26 cellular contexts compared by ENCODE assay signal in the genomic region with DNA sequence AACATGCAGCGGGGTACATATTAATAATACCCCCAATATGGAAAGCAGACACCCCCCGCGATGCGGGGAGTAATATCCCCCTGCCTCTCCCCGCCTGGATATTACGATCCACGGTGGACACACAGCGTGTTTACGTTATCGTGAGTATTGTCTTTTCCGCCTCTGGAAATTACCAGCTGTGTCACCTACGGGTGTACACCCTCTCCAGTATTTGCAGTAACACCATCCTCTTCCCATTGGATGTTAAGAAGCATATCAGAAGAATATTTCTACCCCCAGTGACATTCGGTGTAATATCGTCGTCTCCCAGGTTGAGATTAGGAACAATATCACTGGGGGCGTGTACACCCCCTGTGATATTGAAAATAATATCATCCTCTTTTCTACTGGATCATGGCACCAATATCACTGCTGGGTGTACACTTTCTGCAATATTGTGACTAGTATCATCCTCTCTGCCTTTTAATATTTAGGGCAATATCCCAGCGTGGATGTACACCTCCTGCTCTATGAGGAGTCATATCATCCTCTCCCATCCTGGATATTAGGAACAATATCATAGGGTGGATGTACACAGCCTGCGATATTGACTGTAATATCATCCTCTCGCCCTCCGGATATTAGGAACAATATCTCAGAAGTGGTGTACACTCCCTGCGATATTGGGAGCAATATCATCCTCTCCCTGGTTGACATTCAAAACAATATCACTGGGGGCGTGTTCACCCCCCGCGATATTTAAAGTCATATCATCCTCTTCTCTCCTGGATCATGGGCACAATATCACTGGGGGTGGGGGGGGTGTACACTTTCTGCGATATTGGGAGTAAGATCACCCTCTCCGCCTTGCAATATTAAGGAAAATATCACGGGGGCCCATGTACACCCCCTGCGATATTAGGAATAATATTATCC. TPM values are rescaled to one million over a fixed set of nuclear protein-coding genes. Genes with fewer than 3 reads are reported as not detected.
DNase-seq lines count a peak whose midpoint lies in the region; ATAC-seq and TF ChIP-seq lines count a peak whose summit lies in the region.
"Had no signal": no experiment of that assay in that cellular context is flagged by ENCODE, and none has a peak within 500 bp of the region (broad histone marks: within the 10 kb centered on the region; RNA-seq: fewer than 3 reads in every experiment).

No MANE protein-coding gene starts in this region.

- no peaks in the 10 kb centered on the region for H3K4me1 ChIP-seq in DND-41 (ENCODE audit: insufficient read depth, low read length)
- H3K4me1 ChIP-seq: heart right ventricle had no signal

- DNase-seq in activated CD8-positive, alpha-beta memory T cell treated with anti-CD3 and anti-CD28 coated beads, Interleukin-2, amount 10 ng/mL, durations not matched to agents 7 days and 5 days = peak; percentile 54
- DNase-seq in activated CD8-positive, alpha-beta memory T cell treated with anti-CD3 and anti-CD28 coated beads for 24 hours = no peak
- no peak for DNase-seq in DND-41
- peak; percentile 48 for DNase-seq in activated CD4-positive, alpha-beta memory T cell treated with anti-CD3 and anti-CD28 coated beads for 36 hours
- DNase-seq in left colon = no peak
- DNase-seq in germinal center (ENCODE audit: low spot score) = no peak
- no peak for DNase-seq in A172 (ENCODE audit: low spot score)
- DNase-seq in NCI-H2227 (lab: John Stamatoyannopoulos, UW; ENCODE audit: unreplicated experiment) = no peak
- DNase-seq: amniotic stem cell; effector CD4-positive, alpha-beta T cell; foreskin fibroblast; GOT3; heart right ventricle; mesenchymal stem cell; MV-4-11; NCI-H146; NCI-H510A treated with DMSO at 0.1 percent for 48 hours; ovary; RPMI8226; stimulated activated CD4-positive, alpha-beta T cell treated with anti-CD3 and anti-CD28 coated beads, Interleukin-2, amount 100 ng/mL, for 48 hours; thyroid gland had no signal

- POLR2A ChIA-PET in activated CD4-positive, alpha-beta memory T cell treated with anti-CD3 and anti-CD28 coated beads for 36 hours (lab: Charles Lee) = no interaction called here

- no peak overlapping the region for H2AFZ ChIP-seq in DND-41 (ENCODE audit: low read depth, low read length)

- intact Hi-C loops in activated CD4-positive, alpha-beta memory T cell treated with anti-CD3 and anti-CD28 coated beads for 36 hours (cut with micrococcal nuclease) = loop anchor here (1.0 to 5.0 kb wide), 3 partner anchors 20 to 82 kb away; a partner anchor contains a TSS
- intact Hi-C loops in left colon (cut with DNase I, micrococcal nuclease) = no loop called here

- ATAC-seq in activated CD8-positive, alpha-beta memory T cell treated with anti-CD3 and anti-CD28 coated beads, Interleukin-2, amount 10 ng/mL, durations not matched to agents 7 days and 5 days = peak; percentile 59
- ATAC-seq in DND-41 (ENCODE audit: insufficient read depth, low read depth) (0 out of 3 replicates have a peak, but pooled peaks have one; percentile 25), left colon (peak; percentile 35)
- ATAC-seq: heart right ventricle; left lobe of liver; stimulated activated memory B cell treated with anti-CD40 and anti-IgM and Interleukin-4, amounts not matched to agents 10 μg/mL and 1 μg/mL and 100 μg/mL, for 72 hours had no signal

- no peaks in the 10 kb centered on the region for H4K20me1 ChIP-seq in DND-41 (ENCODE audit: insufficient read depth, low read length)

- H3K9ac ChIP-seq in DND-41 (ENCODE audit: low read depth, low read length) = no peak overlapping the region

- H3K27me3 ChIP-seq in DND-41 (ENCODE audit: insufficient read depth, low read length, poor library complexity) = no peaks in the 10 kb centered on the region
- H3K27me3 ChIP-seq: ovary, thyroid gland had no signal

- no peak overlapping the region for H3K27ac Mint-ChIP-seq in activated CD8-positive, alpha-beta memory T cell treated with anti-CD3 and anti-CD28 coated beads, Interleukin-2, amount 10 ng/mL, durations not matched to agents 7 days and 5 days
- H3K27ac Mint-ChIP-seq in activated CD4-positive, alpha-beta memory T cell treated with anti-CD3 and anti-CD28 coated beads for 36 hours = peak overlapping the region; percentile 46
- H3K27ac Mint-ChIP-seq: nephron; stimulated activated memory B cell treated with anti-CD40 and anti-IgM and Interleukin-4, amounts not matched to agents 10 μg/mL and 1 μg/mL and 100 μg/mL, for 72 hours had no signal

- no peak overlapping the region for H3K27ac ChIP-seq in DND-41 (ENCODE audit: low read length)
- H3K27ac ChIP-seq: C4-2B, heart right ventricle, ovary, SK-N-MC, thyroid gland had no signal

- TF ChIP-seq CTCF in DND-41 (IDR thresholded peaks at IDR 0.05; ENCODE audit: borderline replicate concordance, extremely low read depth, low read length, poor library complexity, severe bottlenecking) = no peak

- CTCF ChIA-PET in activated CD8-positive, alpha-beta memory T cell treated with anti-CD3 and anti-CD28 coated beads, Interleukin-2, amount 10 ng/mL, durations not matched to agents 7 days and 5 days (lab: Charles Lee) = interaction anchor here (1.0 to 1.4 kb wide), 2 partner anchors 12 to 82 kb away, joined by 4 read pairs; no protein-coding TSS in a partner anchor
- CTCF ChIA-PET in activated CD4-positive, alpha-beta memory T cell treated with anti-CD3 and anti-CD28 coated beads for 36 hours (lab: Charles Lee) = interaction anchor here (0.9 kb wide), 1 partner anchor 84 kb away, joined by 3 read pairs; no protein-coding TSS in a partner anchor

- H3K9me3 ChIP-seq in DND-41 (ENCODE audit: insufficient read depth, low read length, severe bottlenecking) = no peaks in the 10 kb centered on the region
- H3K9me3 ChIP-seq: heart right ventricle, ovary, thyroid gland had no signal

- H3K9me3 Mint-ChIP-seq in activated CD8-positive, alpha-beta memory T cell treated with anti-CD3 and anti-CD28 coated beads, Interleukin-2, amount 10 ng/mL, durations not matched to agents 7 days and 5 days (ENCODE audit: low read depth) = no peaks in the 10 kb centered on the region
- no peaks in the 10 kb centered on the region for H3K9me3 Mint-ChIP-seq in activated CD4-positive, alpha-beta memory T cell treated with anti-CD3 and anti-CD28 coated beads for 36 hours
- H3K9me3 Mint-ChIP-seq: nephron; stimulated activated memory B cell treated with anti-CD40 and anti-IgM and Interleukin-4, amounts not matched to agents 10 μg/mL and 1 μg/mL and 100 μg/mL, for 72 hours had no signal

- H3K4me3 Mint-ChIP-seq in activated CD8-positive, alpha-beta memory T cell treated with anti-CD3 and anti-CD28 coated beads, Interleukin-2, amount 10 ng/mL, durations not matched to agents 7 days and 5 days = no peak overlapping the region
- H3K4me3 Mint-ChIP-seq in activated CD4-positive, alpha-beta memory T cell treated with anti-CD3 and anti-CD28 coated beads for 36 hours = no peak overlapping the region
- H3K4me3 Mint-ChIP-seq: nephron; stimulated activated memory B cell treated with anti-CD40 and anti-IgM and Interleukin-4, amounts not matched to agents 10 μg/mL and 1 μg/mL and 100 μg/mL, for 72 hours had no signal

- H3K4me2 ChIP-seq in DND-41 (ENCODE audit: insufficient read depth, low read length) = no peak overlapping the region

- H3K79me2 ChIP-seq in DND-41 (ENCODE audit: insufficient read depth, low read length) = no peaks in the 10 kb centered on the region

- H3K27me3 Mint-ChIP-seq in activated CD8-positive, alpha-beta memory T cell treated with anti-CD3 and anti-CD28 coated beads, Interleukin-2, amount 10 ng/mL, durations not matched to agents 7 days and 5 days = no peaks in the 10 kb centered on the region
- H3K27me3 Mint-ChIP-seq in activated CD4-positive, alpha-beta memory T cell treated with anti-CD3 and anti-CD28 coated beads for 36 hours = peaks cover 13% of the 10 kb centered on the region
- H3K27me3 Mint-ChIP-seq: stimulated activated memory B cell treated with anti-CD40 and anti-IgM and Interleukin-4, amounts not matched to agents 10 μg/mL and 1 μg/mL and 100 μg/mL, for 72 hours had no signal

- no peaks in the 10 kb centered on the region for H3K36me3 ChIP-seq in DND-41 (ENCODE audit: insufficient read depth, low read length)
- H3K36me3 ChIP-seq: heart right ventricle, ovary, thyroid gland had no signal

- no peaks in the 10 kb centered on the region for H3K4me1 Mint-ChIP-seq in activated CD8-positive, alpha-beta memory T cell treated with anti-CD3 and anti-CD28 coated beads, Interleukin-2, amount 10 ng/mL, durations not matched to agents 7 days and 5 days
- H3K4me1 Mint-ChIP-seq in activated CD4-positive, alpha-beta memory T cell treated with anti-CD3 and anti-CD28 coated beads for 36 hours (ENCODE audit: low read depth) = no peaks in the 10 kb centered on the region
- H3K4me1 Mint-ChIP-seq: nephron; stimulated activated memory B cell treated with anti-CD40 and anti-IgM and Interleukin-4, amounts not matched to agents 10 μg/mL and 1 μg/mL and 100 μg/mL, for 72 hours had no signal

- no peaks in the 10 kb centered on the region for H3K36me3 Mint-ChIP-seq in activated CD8-positive, alpha-beta memory T cell treated with anti-CD3 and anti-CD28 coated beads, Interleukin-2, amount 10 ng/mL, durations not matched to agents 7 days and 5 days
- no peaks in the 10 kb centered on the region for H3K36me3 Mint-ChIP-seq in activated CD4-positive, alpha-beta memory T cell treated with anti-CD3 and anti-CD28 coated beads for 36 hours
- H3K36me3 Mint-ChIP-seq: stimulated activated memory B cell treated with anti-CD40 and anti-IgM and Interleukin-4, amounts not matched to agents 10 μg/mL and 1 μg/mL and 100 μg/mL, for 72 hours had no signal

- no peak overlapping the region for H3K4me3 ChIP-seq in DND-41 (ENCODE audit: low read depth in 1 of 2, low read length in 2 of 2)
- H3K4me3 ChIP-seq: heart right ventricle, ovary, SK-N-MC, thyroid gland had no signal

RNA-seq across cellular contexts. Expression of a gene that starts 20.3 kb away (rescaled TPM):
- 10 to 100 TPM in 1 of 2 experiments, 1 to 10 TPM in 1; 3.6 to 13.0 TPM for total RNA-seq in activated CD8-positive, alpha-beta memory T cell treated with anti-CD3 and anti-CD28 coated beads, Interleukin-2, amount 10 ng/mL, durations not matched to agents 7 days and 5 days
- total RNA-seq in activated CD4-positive, alpha-beta memory T cell treated with anti-CD3 and anti-CD28 coated beads for 36 hours = 1 to 10 TPM; 6.9 to 7.3 TPM
- 10 to 100 TPM in 1 of 2 donors, 1 to 10 TPM in 1; 7.0 to 25.4 TPM for total RNA-seq in left colon
- total RNA-seq in A172 (2014; rRNA removed; shearing (Covaris generic)) = 0.83 and 1.8 TPM in 2 replicates

RNA-seq across cellular contexts. Expression of a gene that starts 31.9 kb away (rescaled TPM):
- 100 to 1,000 TPM in 1 of 2 experiments, 10 to 100 TPM in 1; 89.5 to 107 TPM for total RNA-seq in activated CD8-positive, alpha-beta memory T cell treated with anti-CD3 and anti-CD28 coated beads, Interleukin-2, amount 10 ng/mL, durations not matched to agents 7 days and 5 days
- 10 to 100 TPM; 88.8 to 96.1 TPM for total RNA-seq in activated CD4-positive, alpha-beta memory T cell treated with anti-CD3 and anti-CD28 coated beads for 36 hours
- 10 to 100 TPM in 1 of 2 donors, 1 to 10 TPM in 1; 2.9 to 10.4 TPM for total RNA-seq in left colon
- total RNA-seq in A172 (2014; rRNA removed; shearing (Covaris generic)) = 73.0 and 82.1 TPM in 2 replicates

Comparison
In these comparisons a context has a peak if more than half of its experiments do, and no peak if none do; other contexts are left out.
1. DNase-seq: peak in activated CD8-positive, alpha-beta memory T cell treated with anti-CD3 and anti-CD28 coated beads, Interleukin-2, amount 10 ng/mL, durations not matched to agents 7 days and 5 days (single experiment) and activated CD4-positive, alpha-beta memory T cell treated with anti-CD3 and anti-CD28 coated beads for 36 hours (single experiment); none in activated CD8-positive, alpha-beta memory T cell treated with anti-CD3 and anti-CD28 coated beads for 24 hours (single experiment), DND-41 (single experiment), left colon (0 of 2), germinal center (single experiment), A172 (single experiment) and NCI-H2227 (single experiment).
2. Peak in every context shown above with its lines, with median percentiles within 50 percentile points of each other: ATAC-seq.